1 cellular context compared by ENCODE assay signal in genomic region chr15:84653910-84654688, GRCh38.
TF ChIP-seq lines count a peak whose summit lies in the region.

Gene WDR73 (minus strand): TSS chr15:84654283. CDS start chr15:84654274, 9 bp downstream.

TF ChIP-seq in K562, 482 proteins besides CTCF, POLR2A, EP300 and RAD21 (continued from another document and continues in another):
- TF ChIP-seq, protein P1, sequence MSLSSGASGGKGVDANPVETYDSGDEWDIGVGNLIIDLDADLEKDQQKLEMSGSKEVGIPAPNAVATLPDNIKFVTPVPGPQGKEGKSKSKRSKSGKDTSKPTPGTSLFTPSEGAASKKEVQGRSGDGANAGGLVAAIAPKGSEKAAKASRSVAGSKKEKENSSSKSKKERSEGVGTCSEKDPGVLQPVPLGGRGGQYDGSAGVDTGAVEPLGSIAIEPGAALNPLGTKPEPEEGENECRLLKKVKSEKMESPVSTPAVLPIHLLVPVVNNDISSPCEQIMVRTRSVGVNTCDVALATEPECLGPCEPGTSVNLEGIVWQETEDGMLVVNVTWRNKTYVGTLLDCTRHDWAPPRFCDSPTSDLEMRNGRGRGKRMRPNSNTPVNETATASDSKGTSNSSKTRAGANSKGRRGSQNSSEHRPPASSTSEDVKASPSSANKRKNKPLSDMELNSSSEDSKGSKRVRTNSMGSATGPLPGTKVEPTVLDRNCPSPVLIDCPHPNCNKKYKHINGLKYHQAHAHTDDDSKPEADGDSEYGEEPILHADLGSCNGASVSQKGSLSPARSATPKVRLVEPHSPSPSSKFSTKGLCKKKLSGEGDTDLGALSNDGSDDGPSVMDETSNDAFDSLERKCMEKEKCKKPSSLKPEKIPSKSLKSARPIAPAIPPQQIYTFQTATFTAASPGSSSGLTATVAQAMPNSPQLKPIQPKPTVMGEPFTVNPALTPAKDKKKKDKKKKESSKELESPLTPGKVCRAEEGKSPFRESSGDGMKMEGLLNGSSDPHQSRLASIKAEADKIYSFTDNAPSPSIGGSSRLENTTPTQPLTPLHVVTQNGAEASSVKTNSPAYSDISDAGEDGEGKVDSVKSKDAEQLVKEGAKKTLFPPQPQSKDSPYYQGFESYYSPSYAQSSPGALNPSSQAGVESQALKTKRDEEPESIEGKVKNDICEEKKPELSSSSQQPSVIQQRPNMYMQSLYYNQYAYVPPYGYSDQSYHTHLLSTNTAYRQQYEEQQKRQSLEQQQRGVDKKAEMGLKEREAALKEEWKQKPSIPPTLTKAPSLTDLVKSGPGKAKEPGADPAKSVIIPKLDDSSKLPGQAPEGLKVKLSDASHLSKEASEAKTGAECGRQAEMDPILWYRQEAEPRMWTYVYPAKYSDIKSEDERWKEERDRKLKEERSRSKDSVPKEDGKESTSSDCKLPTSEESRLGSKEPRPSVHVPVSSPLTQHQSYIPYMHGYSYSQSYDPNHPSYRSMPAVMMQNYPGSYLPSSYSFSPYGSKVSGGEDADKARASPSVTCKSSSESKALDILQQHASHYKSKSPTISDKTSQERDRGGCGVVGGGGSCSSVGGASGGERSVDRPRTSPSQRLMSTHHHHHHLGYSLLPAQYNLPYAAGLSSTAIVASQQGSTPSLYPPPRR (CRISPR knock-in tag; IDR thresholded peaks at IDR 0.05; ENCODE audit: borderline replicate concordance) = peak; percentile 76; the same call in 1 of the 2 replicates
- TF ChIP-seq NONO (IDR thresholded peaks at IDR 0.05; ENCODE audit: low read depth in 2 of 2, low read length in 1 of 2) (peak in 1 of 2 experiments; percentile 65; a peak in 1 of 4 replicates), MTF1 (CRISPR knock-in tag; IDR thresholded peaks at IDR 0.05; ENCODE audit: borderline replicate concordance) (no peak), ILF3 (IDR thresholded peaks at IDR 0.05; ENCODE audit: borderline replicate concordance) (0 out of 2 replicates have a peak, but pooled peaks have one; percentile 46), NFIC (IDR thresholded peaks at IDR 0.05) (no peak), PURB (CRISPR knock-in tag; IDR thresholded peaks at IDR 0.05; ENCODE audit: low read depth) (no peak), DPF2 (IDR thresholded peaks at IDR 0.05) (0 out of 2 replicates have a peak, but pooled peaks have one; percentile 20), BACH1 (tag; IDR thresholded peaks at IDR 0.05) (no peak), RBM25 (IDR thresholded peaks at IDR 0.05; ENCODE audit: low read depth, low read length, severe bottlenecking) (peak; percentile 99), MEF2D (tag; conservative IDR thresholded peaks at IDR 0.05; ENCODE audit: low read depth) (no peak), MAFF (IDR thresholded peaks at IDR 0.05; ENCODE audit: low read length) (peak; percentile 82; the same call in 1 of the 2 replicates), SIN3B (IDR thresholded peaks at IDR 0.05; ENCODE audit: low read depth) (peak; percentile 81), NFE2L1 (tag; IDR thresholded peaks at IDR 0.05; ENCODE audit: borderline replicate concordance, low read depth) (no peak), CSDE1 (IDR thresholded peaks at IDR 0.05) (peak in 1 of 2 experiments; percentile 66; a peak in 2 of 4 replicates), PHF8 (IDR thresholded peaks at IDR 0.05; ENCODE audit: borderline replicate concordance, low read length) (peak; percentile 89), GTF2E2 (tag; IDR thresholded peaks at IDR 0.05) (0 out of 2 replicates have a peak, but pooled peaks have one; percentile 59), TARDBP (IDR thresholded peaks at IDR 0.05) (no peak), ZNF224 (CRISPR knock-in tag; IDR thresholded peaks at IDR 0.05) (0 out of 2 replicates have a peak, but pooled peaks have one; percentile 20), ZNF133 (CRISPR knock-in tag; IDR thresholded peaks at IDR 0.05) (no peak), ZBTB1 (CRISPR knock-in tag; IDR thresholded peaks at IDR 0.05; ENCODE audit: borderline replicate concordance, low read depth) (peak; percentile 60; the same call in 1 of the 2 replicates), SAFB2 (IDR thresholded peaks at IDR 0.05; ENCODE audit: borderline replicate concordance, low read depth, low read length, severe bottlenecking) (no peak), HDGF (IDR thresholded peaks at IDR 0.05) (no peak), HNRNPK (IDR thresholded peaks at IDR 0.05; ENCODE audit: low read depth, low read length, poor library complexity, severe bottlenecking) (no peak), CXXC5 (CRISPR knock-in tag; IDR thresholded peaks at IDR 0.05) (peak; percentile 62), ZNF12 (CRISPR knock-in tag; IDR thresholded peaks at IDR 0.05) (peak; percentile 42; the same call in 1 of the 2 replicates), NFATC3 (IDR thresholded peaks at IDR 0.05) (no peak), UBTF (IDR thresholded peaks at IDR 0.05; ENCODE audit: borderline replicate concordance in 1 of 2, low read depth in 2 of 2, low read length in 2 of 2) (0 out of 4 replicates have a peak, but pooled peaks of 1 of the 2 experiments have one; percentile 18), BMI1 (IDR thresholded peaks at IDR 0.05; ENCODE audit: low read length) (peak; percentile 70; the same call in 1 of the 2 replicates), POLR2AphosphoS2 (IDR thresholded peaks at IDR 0.05; ENCODE audit: low read length) (no peak)
- TF ChIP-seq, protein P2, sequence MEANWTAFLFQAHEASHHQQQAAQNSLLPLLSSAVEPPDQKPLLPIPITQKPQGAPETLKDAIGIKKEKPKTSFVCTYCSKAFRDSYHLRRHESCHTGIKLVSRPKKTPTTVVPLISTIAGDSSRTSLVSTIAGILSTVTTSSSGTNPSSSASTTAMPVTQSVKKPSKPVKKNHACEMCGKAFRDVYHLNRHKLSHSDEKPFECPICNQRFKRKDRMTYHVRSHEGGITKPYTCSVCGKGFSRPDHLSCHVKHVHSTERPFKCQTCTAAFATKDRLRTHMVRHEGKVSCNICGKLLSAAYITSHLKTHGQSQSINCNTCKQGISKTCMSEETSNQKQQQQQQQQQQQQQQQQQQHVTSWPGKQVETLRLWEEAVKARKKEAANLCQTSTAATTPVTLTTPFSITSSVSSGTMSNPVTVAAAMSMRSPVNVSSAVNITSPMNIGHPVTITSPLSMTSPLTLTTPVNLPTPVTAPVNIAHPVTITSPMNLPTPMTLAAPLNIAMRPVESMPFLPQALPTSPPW (CRISPR knock-in tag; IDR thresholded peaks at IDR 0.05) = no peak; the same call in 1 of the 2 replicates
- TF ChIP-seq, protein P3, sequence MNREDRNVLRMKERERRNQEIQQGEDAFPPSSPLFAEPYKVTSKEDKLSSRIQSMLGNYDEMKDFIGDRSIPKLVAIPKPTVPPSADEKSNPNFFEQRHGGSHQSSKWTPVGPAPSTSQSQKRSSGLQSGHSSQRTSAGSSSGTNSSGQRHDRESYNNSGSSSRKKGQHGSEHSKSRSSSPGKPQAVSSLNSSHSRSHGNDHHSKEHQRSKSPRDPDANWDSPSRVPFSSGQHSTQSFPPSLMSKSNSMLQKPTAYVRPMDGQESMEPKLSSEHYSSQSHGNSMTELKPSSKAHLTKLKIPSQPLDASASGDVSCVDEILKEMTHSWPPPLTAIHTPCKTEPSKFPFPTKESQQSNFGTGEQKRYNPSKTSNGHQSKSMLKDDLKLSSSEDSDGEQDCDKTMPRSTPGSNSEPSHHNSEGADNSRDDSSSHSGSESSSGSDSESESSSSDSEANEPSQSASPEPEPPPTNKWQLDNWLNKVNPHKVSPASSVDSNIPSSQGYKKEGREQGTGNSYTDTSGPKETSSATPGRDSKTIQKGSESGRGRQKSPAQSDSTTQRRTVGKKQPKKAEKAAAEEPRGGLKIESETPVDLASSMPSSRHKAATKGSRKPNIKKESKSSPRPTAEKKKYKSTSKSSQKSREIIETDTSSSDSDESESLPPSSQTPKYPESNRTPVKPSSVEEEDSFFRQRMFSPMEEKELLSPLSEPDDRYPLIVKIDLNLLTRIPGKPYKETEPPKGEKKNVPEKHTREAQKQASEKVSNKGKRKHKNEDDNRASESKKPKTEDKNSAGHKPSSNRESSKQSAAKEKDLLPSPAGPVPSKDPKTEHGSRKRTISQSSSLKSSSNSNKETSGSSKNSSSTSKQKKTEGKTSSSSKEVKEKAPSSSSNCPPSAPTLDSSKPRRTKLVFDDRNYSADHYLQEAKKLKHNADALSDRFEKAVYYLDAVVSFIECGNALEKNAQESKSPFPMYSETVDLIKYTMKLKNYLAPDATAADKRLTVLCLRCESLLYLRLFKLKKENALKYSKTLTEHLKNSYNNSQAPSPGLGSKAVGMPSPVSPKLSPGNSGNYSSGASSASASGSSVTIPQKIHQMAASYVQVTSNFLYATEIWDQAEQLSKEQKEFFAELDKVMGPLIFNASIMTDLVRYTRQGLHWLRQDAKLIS (CRISPR knock-in tag; IDR thresholded peaks at IDR 0.05) = 0 out of 2 replicates have a peak, but pooled peaks have one; percentile 51
- TF ChIP-seq, protein P4, sequence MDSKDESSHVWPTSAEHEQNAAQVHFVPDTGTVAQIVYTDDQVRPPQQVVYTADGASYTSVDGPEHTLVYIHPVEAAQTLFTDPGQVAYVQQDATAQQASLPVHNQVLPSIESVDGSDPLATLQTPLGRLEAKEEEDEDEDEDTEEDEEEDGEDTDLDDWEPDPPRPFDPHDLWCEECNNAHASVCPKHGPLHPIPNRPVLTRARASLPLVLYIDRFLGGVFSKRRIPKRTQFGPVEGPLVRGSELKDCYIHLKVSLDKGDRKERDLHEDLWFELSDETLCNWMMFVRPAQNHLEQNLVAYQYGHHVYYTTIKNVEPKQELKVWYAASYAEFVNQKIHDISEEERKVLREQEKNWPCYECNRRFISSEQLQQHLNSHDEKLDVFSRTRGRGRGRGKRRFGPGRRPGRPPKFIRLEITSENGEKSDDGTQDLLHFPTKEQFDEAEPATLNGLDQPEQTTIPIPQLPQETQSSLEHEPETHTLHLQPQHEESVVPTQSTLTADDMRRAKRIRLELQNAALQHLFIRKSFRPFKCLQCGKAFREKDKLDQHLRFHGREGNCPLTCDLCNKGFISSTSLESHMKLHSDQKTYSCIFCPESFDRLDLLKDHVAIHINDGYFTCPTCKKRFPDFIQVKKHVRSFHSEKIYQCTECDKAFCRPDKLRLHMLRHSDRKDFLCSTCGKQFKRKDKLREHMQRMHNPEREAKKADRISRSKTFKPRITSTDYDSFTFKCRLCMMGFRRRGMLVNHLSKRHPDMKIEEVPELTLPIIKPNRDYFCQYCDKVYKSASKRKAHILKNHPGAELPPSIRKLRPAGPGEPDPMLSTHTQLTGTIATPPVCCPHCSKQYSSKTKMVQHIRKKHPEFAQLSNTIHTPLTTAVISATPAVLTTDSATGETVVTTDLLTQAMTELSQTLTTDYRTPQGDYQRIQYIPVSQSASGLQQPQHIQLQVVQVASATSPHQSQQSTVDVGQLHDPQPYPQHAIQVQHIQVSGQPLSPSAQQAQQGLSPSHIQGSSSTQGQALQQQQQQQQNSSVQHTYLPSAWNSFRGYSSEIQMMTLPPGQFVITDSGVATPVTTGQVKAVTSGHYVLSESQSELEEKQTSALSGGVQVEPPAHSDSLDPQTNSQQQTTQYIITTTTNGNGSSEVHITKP (IDR thresholded peaks at IDR 0.05; ENCODE audit: partially characterized antibody) = peak; percentile 98
- TF ChIP-seq, protein P5, sequence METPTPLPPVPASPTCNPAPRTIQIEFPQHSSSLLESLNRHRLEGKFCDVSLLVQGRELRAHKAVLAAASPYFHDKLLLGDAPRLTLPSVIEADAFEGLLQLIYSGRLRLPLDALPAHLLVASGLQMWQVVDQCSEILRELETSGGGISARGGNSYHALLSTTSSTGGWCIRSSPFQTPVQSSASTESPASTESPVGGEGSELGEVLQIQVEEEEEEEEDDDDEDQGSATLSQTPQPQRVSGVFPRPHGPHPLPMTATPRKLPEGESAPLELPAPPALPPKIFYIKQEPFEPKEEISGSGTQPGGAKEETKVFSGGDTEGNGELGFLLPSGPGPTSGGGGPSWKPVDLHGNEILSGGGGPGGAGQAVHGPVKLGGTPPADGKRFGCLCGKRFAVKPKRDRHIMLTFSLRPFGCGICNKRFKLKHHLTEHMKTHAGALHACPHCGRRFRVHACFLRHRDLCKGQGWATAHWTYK (CRISPR knock-in tag; IDR thresholded peaks at IDR 0.05) = 0 out of 2 replicates have a peak, but pooled peaks have one; percentile 28
- TF ChIP-seq, protein P6, sequence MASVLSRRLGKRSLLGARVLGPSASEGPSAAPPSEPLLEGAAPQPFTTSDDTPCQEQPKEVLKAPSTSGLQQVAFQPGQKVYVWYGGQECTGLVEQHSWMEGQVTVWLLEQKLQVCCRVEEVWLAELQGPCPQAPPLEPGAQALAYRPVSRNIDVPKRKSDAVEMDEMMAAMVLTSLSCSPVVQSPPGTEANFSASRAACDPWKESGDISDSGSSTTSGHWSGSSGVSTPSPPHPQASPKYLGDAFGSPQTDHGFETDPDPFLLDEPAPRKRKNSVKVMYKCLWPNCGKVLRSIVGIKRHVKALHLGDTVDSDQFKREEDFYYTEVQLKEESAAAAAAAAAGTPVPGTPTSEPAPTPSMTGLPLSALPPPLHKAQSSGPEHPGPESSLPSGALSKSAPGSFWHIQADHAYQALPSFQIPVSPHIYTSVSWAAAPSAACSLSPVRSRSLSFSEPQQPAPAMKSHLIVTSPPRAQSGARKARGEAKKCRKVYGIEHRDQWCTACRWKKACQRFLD (CRISPR knock-in tag; IDR thresholded peaks at IDR 0.05) = 0 out of 2 replicates have a peak, but pooled peaks have one; percentile 10
- TF ChIP-seq, protein P7, sequence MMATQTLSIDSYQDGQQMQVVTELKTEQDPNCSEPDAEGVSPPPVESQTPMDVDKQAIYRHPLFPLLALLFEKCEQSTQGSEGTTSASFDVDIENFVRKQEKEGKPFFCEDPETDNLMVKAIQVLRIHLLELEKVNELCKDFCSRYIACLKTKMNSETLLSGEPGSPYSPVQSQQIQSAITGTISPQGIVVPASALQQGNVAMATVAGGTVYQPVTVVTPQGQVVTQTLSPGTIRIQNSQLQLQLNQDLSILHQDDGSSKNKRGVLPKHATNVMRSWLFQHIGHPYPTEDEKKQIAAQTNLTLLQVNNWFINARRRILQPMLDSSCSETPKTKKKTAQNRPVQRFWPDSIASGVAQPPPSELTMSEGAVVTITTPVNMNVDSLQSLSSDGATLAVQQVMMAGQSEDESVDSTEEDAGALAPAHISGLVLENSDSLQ (IDR thresholded peaks at IDR 0.05) = peak; percentile 34
- TF ChIP-seq, protein P8, sequence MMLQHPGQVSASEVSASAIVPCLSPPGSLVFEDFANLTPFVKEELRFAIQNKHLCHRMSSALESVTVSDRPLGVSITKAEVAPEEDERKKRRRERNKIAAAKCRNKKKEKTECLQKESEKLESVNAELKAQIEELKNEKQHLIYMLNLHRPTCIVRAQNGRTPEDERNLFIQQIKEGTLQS (IDR thresholded peaks at IDR 0.05) = no peak
- TF ChIP-seq, protein P8 (CRISPR knock-in tag; conservative IDR thresholded peaks at IDR 0.05) = 0 out of 2 replicates have a peak, but pooled peaks have one; percentile 15
